ENCODE assay signal across 8 cellular contexts in the genomic region with DNA sequence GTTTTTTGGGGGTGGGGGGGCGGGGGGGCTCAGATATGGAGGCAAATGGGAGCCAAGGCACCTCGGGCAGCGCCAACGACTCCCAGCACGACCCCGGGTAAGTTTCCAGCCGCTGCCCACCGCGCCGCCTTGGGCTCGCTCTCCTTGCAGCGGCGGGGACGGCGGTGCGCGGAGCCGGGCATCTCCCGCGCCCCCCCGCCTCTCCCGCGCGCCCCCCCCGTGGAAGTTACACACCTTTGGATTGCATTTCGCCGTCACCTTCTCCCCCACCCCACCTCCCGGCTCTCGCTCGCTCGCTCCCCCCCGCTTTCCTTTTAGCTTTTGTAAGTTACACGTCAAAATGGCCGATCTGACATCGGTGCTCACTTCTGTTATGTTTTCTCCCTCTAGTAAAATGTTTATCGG. TPM values are rescaled to one million over a fixed set of nuclear protein-coding genes. Genes with fewer than 3 reads are reported as not detected.
DNase-seq lines count a peak whose midpoint lies in the region; ATAC-seq and TF ChIP-seq lines count a peak whose summit lies in the region.

No MANE protein-coding gene starts in this region.

- H3K9ac ChIP-seq in neuronal stem cell (ENCODE audit: low read depth, low read length, poor library complexity) = peak overlapping the region; percentile 80

- no peaks in the 10 kb centered on the region for H3K9me3 ChIP-seq in A673 (ENCODE audit: low read depth, low read length, poor library complexity, severe bottlenecking)
- peaks cover 0 to under 1% of the 10 kb centered on the region in 2 donors for H3K9me3 ChIP-seq in neuronal stem cell (replicated peaks in 1 of 2; ENCODE audit: control insufficient read depth in 2 of 2, insufficient read depth in 1 of 2, low read depth in 1 of 2, low read length in 2 of 2)

- TF ChIP-seq CTCF in A673 (conservative IDR thresholded peaks at IDR 0.05; ENCODE audit: low read depth, low read length) (no peak), fibroblast of mammary gland (conservative IDR thresholded peaks at IDR 0.05; ENCODE audit: control insufficient read depth, insufficient read depth, low read depth, low read length) (no peak)

- no peak overlapping the region for H3K14ac ChIP-seq in neuronal stem cell (ENCODE audit: low read length)

- no peak overlapping the region for H4K91ac ChIP-seq in neuronal stem cell (ENCODE audit: low read depth, low read length, poor library complexity)

- no peak overlapping the region for H3K23ac ChIP-seq in neuronal stem cell (ENCODE audit: low read depth, low read length, poor library complexity)

- H3K4ac ChIP-seq in neuronal stem cell (ENCODE audit: low read length) = no peak overlapping the region

- H2BK5ac ChIP-seq in neuronal stem cell (ENCODE audit: low read length) = peak overlapping the region; percentile 61

- H3K27ac Mint-ChIP-seq in activated T-cell treated with anti-CD3 and anti-CD28 coated beads, Interleukin-2, amount 50 U/mL, for 72 hours = peak overlapping the region; percentile 57

- peaks cover 11% of the 10 kb centered on the region for H3K36me3 ChIP-seq in A673 (ENCODE audit: insufficient read depth, low read length, poor library complexity, severe bottlenecking)
- H3K36me3 ChIP-seq in neuronal stem cell (replicated peaks in 1 of 2; ENCODE audit: control insufficient read depth in 2 of 2, insufficient read depth in 2 of 2, low read length in 2 of 2) = peaks cover 0 to 28% of the 10 kb centered on the region in 2 donors

- peak; percentile 5 for ATAC-seq in GM19438 (IDR thresholded peaks at IDR 0.05; ENCODE audit: low read depth, unreplicated experiment)
- ATAC-seq in activated T-cell treated with anti-CD3 and anti-CD28 coated beads, Interleukin-2, amount 50 U/mL, for 72 hours (replicated peaks in 1 of 2) = peak; percentile 16 to 27

- no peaks in the 10 kb centered on the region for H3K27me3 ChIP-seq in A673 (replicated peaks; ENCODE audit: insufficient read depth, low read depth, low read length, poor library complexity)
- no peaks in the 10 kb centered on the region for H3K27me3 ChIP-seq in neuronal stem cell (ENCODE audit: control insufficient read depth in 3 of 3, insufficient read depth in 3 of 3, low read depth in 1 of 3, low read length in 3 of 3)

- H3K79me1 ChIP-seq in neuronal stem cell (ENCODE audit: low read depth, low read length) = no peaks in the 10 kb centered on the region

- peaks cover 8 to 16% of the 10 kb centered on the region in 2 donors for H3K36me3 Mint-ChIP-seq in activated T-cell treated with anti-CD3 and anti-CD28 coated beads, Interleukin-2, amount 50 U/mL, for 72 hours (ENCODE audit: insufficient read depth in 2 of 2)

- CTCF ChIA-PET in A673 (lab: Charles Lee) = interaction anchor here (0.8 to 2.0 kb wide), 3 partner anchors 14 to 525 kb away, joined by 4 to 13 read pairs (median 8); no protein-coding TSS in a partner anchor

- POLR2A ChIA-PET in A673 (lab: Charles Lee; ENCODE audit: low non-redundant PET) = interaction anchor here (0.6 to 0.7 kb wide), 3 partner anchors 26 to 341 kb away, joined by 3 to 17 read pairs (median 4); no protein-coding TSS in a partner anchor

- H3K4me3 ChIP-seq in A673 (ENCODE audit: low read depth, low read length, poor library complexity, severe bottlenecking) (peak overlapping the region; percentile 89), fibroblast of mammary gland (ENCODE audit: control insufficient read depth, low read depth, low read length) (peak overlapping the region; percentile 66), neuronal stem cell (ENCODE audit: low read length in 2 of 2) (peak overlapping the region; percentile 55 to 87)

- peak overlapping the region; percentile 25 for H2BK15ac ChIP-seq in neuronal stem cell (ENCODE audit: low read length)

- H2BK120ac ChIP-seq in neuronal stem cell (ENCODE audit: low read depth, low read length) = no peak overlapping the region

- H3K27ac ChIP-seq in A673 (ENCODE audit: low read depth, low read length, poor library complexity, severe bottlenecking) (peak overlapping the region; percentile 72), neuronal stem cell (replicated peaks; ENCODE audit: low read length) (no peak overlapping the region)

- H4K8ac ChIP-seq in neuronal stem cell (ENCODE audit: low read depth, low read length) = no peak overlapping the region

- peak; percentile 42 for DNase-seq in A673 (ENCODE audit: low spot score)
- DNase-seq in NAMALWA (ENCODE audit: low spot score) = peak; percentile 62
- DNase-seq in activated T-cell treated with anti-CD3 and anti-CD28 coated beads, Interleukin-2, amount 50 U/mL, for 72 hours = peak in 1 of 2 donors; percentile 26
- no peak for DNase-seq in fibroblast of mammary gland (ENCODE audit: low read depth)
- DNase-seq in neuronal stem cell (ENCODE audit: low spot score) = no peak
- no peak for DNase-seq in GDM1 (lab: John Stamatoyannopoulos, UW)
- DNase-seq in ecto neural progenitor cell (ENCODE audit: low spot score) = no peak

- H3K4me2 ChIP-seq in neuronal stem cell (ENCODE audit: insufficient read depth, low read length, poor library complexity, severe bottlenecking) = peak overlapping the region; percentile 41

- H3K27me3 Mint-ChIP-seq in activated T-cell treated with anti-CD3 and anti-CD28 coated beads, Interleukin-2, amount 50 U/mL, for 72 hours (ENCODE audit: low read depth) = no peaks in the 10 kb centered on the region

- no CpG with 5 or more reads among the region's 36 CpGs for WGBS in neuronal stem cell (ENCODE audit: extremely low coverage in 2 of 2, insufficient read length in 2 of 2, insufficient replicate concordance in 1 of 2), 2 donors

- peaks cover 8% of the 10 kb centered on the region for H3K4me1 ChIP-seq in A673 (ENCODE audit: insufficient read depth, low read length, poor library complexity, severe bottlenecking)
- peaks cover 10 to 28% of the 10 kb centered on the region in 2 donors for H3K4me1 ChIP-seq in neuronal stem cell (ENCODE audit: control insufficient read depth in 2 of 2, insufficient read depth in 1 of 2, low read depth in 1 of 2, low read length in 2 of 2)

- BruUV-seq in A673 (replicated peaks; lab: Mats Ljungman, UMichigan) = no TSS peak

- H3K9me3 Mint-ChIP-seq in activated T-cell treated with anti-CD3 and anti-CD28 coated beads, Interleukin-2, amount 50 U/mL, for 72 hours = no peaks in the 10 kb centered on the region

- H2AK5ac ChIP-seq in neuronal stem cell (ENCODE audit: low read depth, low read length) = no peak overlapping the region

- intact Hi-C loops in A673 (cut with micrococcal nuclease; ENCODE audit: unreplicated experiment) = no loop called here

- peaks cover 48% of the 10 kb centered on the region for H3K4me1 Mint-ChIP-seq in activated T-cell treated with anti-CD3 and anti-CD28 coated beads, Interleukin-2, amount 50 U/mL, for 72 hours (ENCODE audit: low read depth)

- H2BK12ac ChIP-seq in neuronal stem cell (ENCODE audit: low read length) = no peak overlapping the region

- H2AFZ ChIP-seq in neuronal stem cell (ENCODE audit: low read length) = peak overlapping the region; percentile 54

- peak overlapping the region; percentile 82 to 97 for H3K4me3 Mint-ChIP-seq in activated T-cell treated with anti-CD3 and anti-CD28 coated beads, Interleukin-2, amount 50 U/mL, for 72 hours

- H3K18ac ChIP-seq in neuronal stem cell (ENCODE audit: low read length) = peak overlapping the region; percentile 94

RNA-seq across cellular contexts. Expression of a gene that starts 0.4 kb away (rescaled TPM):
- 108 and 111 TPM in 2 replicates for total RNA-seq in A673 (2021)
- 100 to 1,000 TPM; 112 to 119 TPM for total RNA-seq in activated T-cell treated with anti-CD3 and anti-CD28 coated beads, Interleukin-2, amount 50 U/mL, for 72 hours
- 56.3 TPM for polyA plus RNA-seq in neuronal stem cell (2013, experiment 1 of 2)
- 58.0 TPM for polyA plus RNA-seq in neuronal stem cell (2013, experiment 2 of 2)

Comparison
In these comparisons a context has a peak if more than half of its experiments do, and no peak if none do; other contexts are left out.
1. DNase-seq: peak in A673 (single experiment) and NAMALWA (single experiment); none in fibroblast of mammary gland (single experiment), neuronal stem cell (single experiment), GDM1 (single experiment) and ecto neural progenitor cell (single experiment).
2. Peak in every context shown above with its lines, with median percentiles within 50 percentile points of each other: H3K4me3 ChIP-seq.